In genomic region chr4:40525811-40526598, GRCh38 we compare ENCODE assay signal across 8 cellular contexts.
DNase-seq lines count a peak whose midpoint lies in the region; ATAC-seq and TF ChIP-seq lines count a peak whose summit lies in the region.

No MANE protein-coding gene starts in this region.

- no peaks in the 10 kb centered on the region for H3K9me3 ChIP-seq in Peyer's patch

- peak overlapping the region; percentile 38; the same call in 1 of the 2 replicates for H3K27ac ChIP-seq in RWPE1
- H3K27ac ChIP-seq in Peyer's patch: peak overlapping the region in 2 of 4 donors; percentile 15 to 39

- CTCF ChIA-PET in RWPE1 (lab: Yijun Ruan, JAX): no interaction called here

- H3K4me3 ChIP-seq in AG09309 (ENCODE audit: control insufficient read depth, low read depth, low read length) (no peak overlapping the region), Peyer's patch (no peak overlapping the region)

- H3K27me3 ChIP-seq in Peyer's patch: no peaks in the 10 kb centered on the region

- no peak for ATAC-seq in HG02885 (IDR thresholded peaks at IDR 0.05; ENCODE audit: poor library complexity, unreplicated experiment)
- no peak for ATAC-seq in HG03175 (IDR thresholded peaks at IDR 0.05; ENCODE audit: unreplicated experiment)

- H3K4me1 ChIP-seq in Peyer's patch: no peaks in the 10 kb centered on the region

- TF ChIP-seq POLR2A in Peyer's patch (IDR thresholded peaks at IDR 0.05): no peak

- POLR2A ChIA-PET in RWPE1 (lab: Yijun Ruan, JAX; ENCODE audit: low non-redundant PET): no interaction called here

- H3K36me3 ChIP-seq in Peyer's patch: no peaks in the 10 kb centered on the region

- no peak for TF ChIP-seq CTCF in AG09309 (IDR thresholded peaks at IDR 0.05; ENCODE audit: control insufficient read depth, insufficient read depth, low read depth, low read length, missing control alignments)
- no peak for TF ChIP-seq CTCF in RWPE1 (conservative IDR thresholded peaks at IDR 0.05; ENCODE audit: low read depth)
- no peak for TF ChIP-seq CTCF in Peyer's patch (IDR thresholded peaks at IDR 0.05)

- peak; percentile 63 for DNase-seq in AG09309 (ENCODE audit: low read depth)
- peak; percentile 47 for DNase-seq in RWPE1 (ENCODE audit: low spot score)
- DNase-seq in fibroblast of the conjunctiva (ENCODE audit: low read depth): peak; percentile 68
- DNase-seq in non-pigmented ciliary epithelial cell (ENCODE audit: low read depth): peak; percentile 63
- no peak for DNase-seq in medulla oblongata (ENCODE audit: extremely low spot score)
- no peak for DNase-seq in Peyer's patch

Comparison
In these comparisons a context has a peak if more than half of its experiments do, and no peak if none do; other contexts are left out.
1. DNase-seq: peak in AG09309 (single experiment), RWPE1 (single experiment), fibroblast of the conjunctiva (single experiment) and non-pigmented ciliary epithelial cell (single experiment); none in medulla oblongata (single experiment) and Peyer's patch (0 of 3).